Comparison of ENCODE assay signal across 8 cellular contexts in genomic region chr1:160539896-160540858, GRCh38. TPM values are rescaled to one million over a fixed set of nuclear protein-coding genes. Genes with fewer than 3 reads are reported as not detected.
A peak's percentile ranks its signal among the peaks of the same experiment; 100 is the strongest.
DNase-seq lines count a peak whose midpoint lies in the region; ATAC-seq and TF ChIP-seq lines count a peak whose summit lies in the region.

No MANE protein-coding gene starts in this region.

- no peak for TF ChIP-seq POLR2A in prostate gland (IDR thresholded peaks at IDR 0.05)
- TF ChIP-seq POLR2A in gastrocnemius medialis (IDR thresholded peaks at IDR 0.05), result no peak

- WGBS in thymus, result 16% methylated on average over 11 of the region's 11 CpGs
- 56% methylated on average over 11 of the region's 11 CpGs for WGBS in prostate gland

- TF ChIP-seq CTCF in prostate gland (IDR thresholded peaks at IDR 0.05) (no peak), gastrocnemius medialis (IDR thresholded peaks at IDR 0.05 in 4 of 5, conservative IDR thresholded peaks at IDR 0.05 in 1 of 5) (no peak)

- H3K4me1 ChIP-seq in thymus (ENCODE audit: control insufficient read depth, insufficient read depth, low read length) (peaks cover 32% of the 10 kb centered on the region), prostate gland (replicated peaks) (no peaks in the 10 kb centered on the region), gastrocnemius medialis (no peaks in the 10 kb centered on the region)

- H3K9me3 ChIP-seq in thymus (ENCODE audit: control insufficient read depth), result peaks cover 1% of the 10 kb centered on the region
- no peaks in the 10 kb centered on the region for H3K9me3 ChIP-seq in prostate gland
- H3K9me3 ChIP-seq in gastrocnemius medialis, result no peaks in the 10 kb centered on the region

- in situ Hi-C loops in gastrocnemius medialis (cut with MboI; ENCODE audit: low sequenced_read_pairs in 4 of 4), result no loop called here

- no peaks in the 10 kb centered on the region for H3K27me3 ChIP-seq in thymus (ENCODE audit: control insufficient read depth, insufficient read depth)
- no peaks in the 10 kb centered on the region for H3K27me3 ChIP-seq in prostate gland (replicated peaks; ENCODE audit: insufficient read depth)
- no peaks in the 10 kb centered on the region for H3K27me3 ChIP-seq in gastrocnemius medialis

- H3K36me3 ChIP-seq in thymus (ENCODE audit: control insufficient read depth, insufficient read depth), result no peaks in the 10 kb centered on the region
- no peaks in the 10 kb centered on the region for H3K36me3 ChIP-seq in prostate gland
- no peaks in the 10 kb centered on the region for H3K36me3 ChIP-seq in gastrocnemius medialis

- DNase-seq in COLO668 (lab: John Stamatoyannopoulos, UW; ENCODE audit: unreplicated experiment) (peak; percentile 65), T-helper 9 cell (peak; percentile 21), left ventricle myocardium superior (no peak), prostate gland (ENCODE audit: low spot score) (no peak), gastrocnemius medialis (no peak)

- H3K27ac ChIP-seq in thymus (ENCODE audit: low read depth), result peak overlapping the region; percentile 93
- no peak overlapping the region for H3K27ac ChIP-seq in prostate gland
- H3K27ac ChIP-seq in gastrocnemius medialis, result no peak overlapping the region

- H3K4me3 ChIP-seq in thymus (ENCODE audit: low read length), result peak overlapping the region; percentile 23
- no peak overlapping the region for H3K4me3 ChIP-seq in prostate gland
- H3K4me3 ChIP-seq in gastrocnemius medialis, result no peak overlapping the region

- intact Hi-C loops in left ventricle myocardium superior (cut with micrococcal nuclease) (no loop called here), prostate gland (cut with DNase I) (no loop called here), gastrocnemius medialis (cut with DNase I; ENCODE audit: low total_unique reads) (no loop called here)

- ATAC-seq in GM19351 (IDR thresholded peaks at IDR 0.05; ENCODE audit: unreplicated experiment) (peak; percentile 95), HG03442 (IDR thresholded peaks at IDR 0.05; ENCODE audit: unreplicated experiment) (peak; percentile 85), left ventricle myocardium superior (peak; percentile 60), gastrocnemius medialis (no peak)

RNA-seq across cellular contexts. Expression of gene SLAMF6, which starts 17.1 kb away (rescaled TPM):
- total RNA-seq in left ventricle myocardium superior (0.59 TPM), prostate gland (1 to 10 TPM in 1 of 2 donors, under 1 TPM in 1; 0.64 to 1.4 TPM), gastrocnemius medialis (1 to 10 TPM in 1 of 4 donors, under 1 TPM in 1, not detected in 2; 0.19 to 2.3 TPM)
- 12.6 TPM for polyA plus RNA-seq in thymus

RNA-seq across cellular contexts. Expression of gene CD84, which starts 39.1 kb away (rescaled TPM):
- total RNA-seq in left ventricle myocardium superior (2.8 TPM), prostate gland (1 to 10 TPM; 1.2 to 6.7 TPM), gastrocnemius medialis (1 to 10 TPM in 2 of 4 donors, under 1 TPM in 2; 0.10 to 1.1 (median 0.87) TPM)
- 5.9 TPM for polyA plus RNA-seq in thymus

Comparison
In these comparisons a context has a peak if more than half of its experiments do, and no peak if none do; other contexts are left out.
1. DNase-seq: peak in COLO668 (single experiment) and T-helper 9 cell (single experiment); none in left ventricle myocardium superior (single experiment), prostate gland (single experiment) and gastrocnemius medialis (0 of 2).
2. ATAC-seq: peak in GM19351 (single experiment), HG03442 (single experiment) and left ventricle myocardium superior (single experiment); none in gastrocnemius medialis (0 of 2).